ENCODE assay signal across 14 cellular contexts in genomic region chr3:172467170-172467824, GRCh38. TPM values are rescaled to one million over a fixed set of nuclear protein-coding genes. Genes with fewer than 3 reads are reported as not detected.
A peak's percentile ranks its signal among the peaks of the same experiment; 100 is the strongest.
DNase-seq lines count a peak whose midpoint lies in the region; ATAC-seq, FAIRE-seq and TF ChIP-seq lines count a peak whose summit lies in the region.
"Had no signal": no experiment of that assay in that cellular context is flagged by ENCODE, and none has a peak within 500 bp of the region (broad histone marks: within the 10 kb centered on the region; RNA-seq: fewer than 3 reads in every experiment).

No MANE protein-coding gene starts in this region.

- H3K27me3 ChIP-seq in IMR-90 (ENCODE audit: control insufficient read depth, insufficient read depth, low read length) = no peaks in the 10 kb centered on the region; the same call in 1 of the 2 replicates
- no peaks in the 10 kb centered on the region for H3K27me3 ChIP-seq in bronchial epithelial cell (ENCODE audit: control insufficient read depth, insufficient read depth, low read length)
- peaks cover 0 to 9% (median 0%) of the 10 kb centered on the region in 3 experiments for H3K27me3 ChIP-seq in neuronal stem cell (ENCODE audit: control insufficient read depth in 3 of 3, insufficient read depth in 3 of 3, low read depth in 1 of 3, low read length in 3 of 3)
- H3K27me3 ChIP-seq: esophagus muscularis mucosa, neural progenitor cell had no signal

- no peak overlapping the region for H4K8ac ChIP-seq in IMR-90 (ENCODE audit: low read depth in 2 of 2, low read length in 2 of 2)
- H4K8ac ChIP-seq in neuronal stem cell (ENCODE audit: low read depth, low read length) = no peak overlapping the region

- no peak overlapping the region for H2BK20ac ChIP-seq in IMR-90 (ENCODE audit: low read depth, low read length)

- H3K14ac ChIP-seq in IMR-90 (replicated peaks; ENCODE audit: low read depth, low read length) = no peak overlapping the region
- H3K14ac ChIP-seq in neuronal stem cell (ENCODE audit: low read length) = no peak overlapping the region

- H3K36me3 ChIP-seq in IMR-90 (ENCODE audit: control insufficient read depth, insufficient read depth, low read length) = no peaks in the 10 kb centered on the region
- no peaks in the 10 kb centered on the region for H3K36me3 ChIP-seq in bronchial epithelial cell (ENCODE audit: control insufficient read depth, insufficient read depth, low read length)
- H3K36me3 ChIP-seq in mesodermal cell (ENCODE audit: control insufficient read depth, insufficient read depth, low read length) = no peaks in the 10 kb centered on the region
- no peaks in the 10 kb centered on the region for H3K36me3 ChIP-seq in neuronal stem cell (replicated peaks in 1 of 2; ENCODE audit: control insufficient read depth in 2 of 2, insufficient read depth in 2 of 2, low read length in 2 of 2)
- H3K36me3 ChIP-seq: esophagus muscularis mucosa, neural progenitor cell had no signal

- H3K79me1 ChIP-seq in IMR-90 (ENCODE audit: low read depth in 1 of 2, low read length in 2 of 2) = no peaks in the 10 kb centered on the region
- H3K79me1 ChIP-seq in neuronal stem cell (ENCODE audit: low read depth, low read length) = no peaks in the 10 kb centered on the region

- no peaks in the 10 kb centered on the region for H3K9me1 ChIP-seq in IMR-90 (ENCODE audit: insufficient read depth, low read length)

- H2BK5ac ChIP-seq in IMR-90 (ENCODE audit: low read depth, low read length, poor library complexity, severe bottlenecking) (no peak overlapping the region), neuronal stem cell (ENCODE audit: low read length) (no peak overlapping the region)

- H3K4me2 ChIP-seq in IMR-90 (ENCODE audit: low read depth, low read length) (no peak overlapping the region), neuronal stem cell (ENCODE audit: insufficient read depth, low read length, poor library complexity, severe bottlenecking) (no peak overlapping the region)
- H3K4me2 ChIP-seq: neural progenitor cell had no signal

- no peaks in the 10 kb centered on the region for H3K9me3 ChIP-seq in IMR-90 (ENCODE audit: control insufficient read depth, insufficient read depth, low read length)
- no peaks in the 10 kb centered on the region for H3K9me3 ChIP-seq in mesodermal cell (ENCODE audit: control insufficient read depth, low read length)
- H3K9me3 ChIP-seq in neuronal stem cell (replicated peaks in 1 of 2; ENCODE audit: control insufficient read depth in 2 of 2, insufficient read depth in 1 of 2, low read depth in 1 of 2, low read length in 2 of 2) = no peaks in the 10 kb centered on the region
- H3K9me3 ChIP-seq: esophagus muscularis mucosa had no signal

- H2AK5ac ChIP-seq in IMR-90 (ENCODE audit: low read depth, low read length) (no peak overlapping the region), neuronal stem cell (ENCODE audit: low read depth, low read length) (no peak overlapping the region)

- H3K27ac ChIP-seq in IMR-90 (ENCODE audit: insufficient read depth, low read length) (no peak overlapping the region), mesodermal cell (ENCODE audit: low read depth, low read length, severe bottlenecking) (peak overlapping the region; percentile 39), neuronal stem cell (replicated peaks; ENCODE audit: low read length) (no peak overlapping the region)
- H3K27ac ChIP-seq: esophagus muscularis mucosa, neural progenitor cell had no signal

- POLR2A ChIA-PET in IMR-90 (lab: Charles Lee; ENCODE audit: unreplicated experiment) = no interaction called here
- POLR2A ChIA-PET in activated CD8-positive, alpha-beta T cell treated with anti-CD3 and anti-CD28 coated beads for 36 hours (lab: Charles Lee) = no interaction called here

- intact Hi-C loops in Calu3 (cut with micrococcal nuclease; ENCODE audit: unreplicated experiment) = no loop called here
- intact Hi-C loops in IMR-90 (cut with micrococcal nuclease) = no loop called here
- intact Hi-C loops in activated CD8-positive, alpha-beta T cell treated with anti-CD3 and anti-CD28 coated beads for 36 hours (cut with micrococcal nuclease) = no loop called here
- intact Hi-C loops in lower leg skin (cut with DNase I; ENCODE audit: low total_unique reads) = no loop called here

- peak; percentile 54 for ATAC-seq in IMR-90 (ENCODE audit: low read depth)
- ATAC-seq in activated CD8-positive, alpha-beta T cell treated with anti-CD3 and anti-CD28 coated beads for 36 hours = no peak
- ATAC-seq: CD8-positive, alpha-beta T cell had no signal

- H3K23ac ChIP-seq in IMR-90 (ENCODE audit: low read depth, low read length) (no peak overlapping the region), neuronal stem cell (ENCODE audit: low read depth, low read length, poor library complexity) (no peak overlapping the region)

- H3K9ac ChIP-seq in IMR-90 (ENCODE audit: low read depth, low read length) (no peak overlapping the region), neuronal stem cell (ENCODE audit: low read depth, low read length, poor library complexity) (no peak overlapping the region)
- H3K9ac ChIP-seq: neural progenitor cell had no signal

- TF ChIP-seq CTCF in Calu3 (IDR thresholded peaks at IDR 0.05; ENCODE audit: unreplicated experiment) = no peak
- TF ChIP-seq CTCF in IMR-90 (conservative IDR thresholded peaks at IDR 0.05; ENCODE audit: low read depth, low read length) = no peak
- no peak for TF ChIP-seq CTCF in bronchial epithelial cell (IDR thresholded peaks at IDR 0.05; ENCODE audit: insufficient read depth, low read length, severe bottlenecking)
- no peak for TF ChIP-seq CTCF in activated CD8-positive, alpha-beta T cell treated with anti-CD3 and anti-CD28 coated beads for 36 hours (IDR thresholded peaks at IDR 0.05)
- no peak for TF ChIP-seq CTCF in lower leg skin (IDR thresholded peaks at IDR 0.05)

- no peak overlapping the region for H2BK120ac ChIP-seq in IMR-90 (ENCODE audit: low read depth, low read length)
- no peak overlapping the region for H2BK120ac ChIP-seq in neuronal stem cell (ENCODE audit: low read depth, low read length)

- in situ Hi-C loops in IMR-90 (cut with MboI; ENCODE audit: low sequenced_read_pairs) = no loop called here

- H4K91ac ChIP-seq in IMR-90 (ENCODE audit: insufficient read depth, low read depth, low read length) (no peak overlapping the region), neuronal stem cell (ENCODE audit: low read depth, low read length, poor library complexity) (no peak overlapping the region)

- no peak overlapping the region for H3K56ac ChIP-seq in IMR-90 (ENCODE audit: extremely low read depth, insufficient read depth, low read length)

- H2AFZ ChIP-seq in IMR-90 (replicated peaks; ENCODE audit: low read length, poor library complexity) (no peak overlapping the region), neuronal stem cell (ENCODE audit: low read length) (no peak overlapping the region)
- H2AFZ ChIP-seq: neural progenitor cell had no signal

- DNase-seq in Calu3 (peak; percentile 47), IMR-90 (peak; percentile 66), bronchial epithelial cell (ENCODE audit: low read depth) (peak; percentile 87), NCI-H2029 treated with DMSO at 0.1 percent for 48 hours (lab: John Stamatoyannopoulos, UW) (no peak), neuronal stem cell (ENCODE audit: low spot score) (no peak), lower leg skin (ENCODE audit: low spot score in 2 of 2) (no peak)
- no peak for DNase-seq in activated CD8-positive, alpha-beta T cell treated with anti-CD3 and anti-CD28 coated beads for 36 hours
- DNase-seq: activated CD4-positive, CD25-positive, alpha-beta regulatory T cell treated with anti-CD3 and anti-CD28 coated beads, Interleukin-2, amount 50 U/mL, for 72 hours; CD8-positive, alpha-beta T cell; NCI-H524 treated with DMSO at 0.1 percent for 48 hours; stimulated activated CD8-positive, alpha-beta memory T cell treated with anti-CD3 and anti-CD28 coated beads, Interleukin-4, amount 100 ng/mL, for 48 hours had no signal

- H3K4me3 ChIP-seq in IMR-90 (ENCODE audit: insufficient read depth, low read depth, low read length) = no peak overlapping the region
- no peak overlapping the region for H3K4me3 ChIP-seq in bronchial epithelial cell (ENCODE audit: low read depth, low read length)
- H3K4me3 ChIP-seq in mesodermal cell (ENCODE audit: extremely low read depth, insufficient read depth, low read length, poor library complexity, severe bottlenecking) = no peak overlapping the region
- H3K4me3 ChIP-seq in neuronal stem cell (ENCODE audit: low read length in 2 of 2) = no peak overlapping the region
- H3K4me3 ChIP-seq in lower leg skin (ENCODE audit: low read depth, poor library complexity, severe bottlenecking) = no peak overlapping the region
- H3K4me3 ChIP-seq: esophagus muscularis mucosa, neural progenitor cell had no signal

- no peaks in the 10 kb centered on the region for H3K27me3 Mint-ChIP-seq in Calu3 (ENCODE audit: unreplicated experiment)
- H3K27me3 Mint-ChIP-seq in activated CD8-positive, alpha-beta T cell treated with anti-CD3 and anti-CD28 coated beads for 36 hours = peaks cover 5% of the 10 kb centered on the region

- no peak for FAIRE-seq in bronchial epithelial cell (lab: Jason Lieb, UNC)

- H3K4me3 Mint-ChIP-seq in Calu3 (ENCODE audit: low read depth, unreplicated experiment) = peak overlapping the region; percentile 19
- H3K4me3 Mint-ChIP-seq in activated CD8-positive, alpha-beta T cell treated with anti-CD3 and anti-CD28 coated beads for 36 hours = no peak overlapping the region
- H3K4me3 Mint-ChIP-seq: CD8-positive, alpha-beta T cell; neural progenitor cell had no signal

- H3K4me1 ChIP-seq in IMR-90 (ENCODE audit: control insufficient read depth, insufficient read depth, low read length) (peaks cover 4% of the 10 kb centered on the region), mesodermal cell (ENCODE audit: control insufficient read depth, insufficient read depth, low read length, poor library complexity, severe bottlenecking) (peaks cover 19% of the 10 kb centered on the region), neuronal stem cell (ENCODE audit: control insufficient read depth in 2 of 2, insufficient read depth in 1 of 2, low read depth in 1 of 2, low read length in 2 of 2) (no peaks in the 10 kb centered on the region)
- H3K4me1 ChIP-seq: esophagus muscularis mucosa, neural progenitor cell had no signal

- peaks cover 44% of the 10 kb centered on the region for H3K4me1 Mint-ChIP-seq in Calu3 (ENCODE audit: low read depth, unreplicated experiment)
- no peaks in the 10 kb centered on the region for H3K4me1 Mint-ChIP-seq in activated CD8-positive, alpha-beta T cell treated with anti-CD3 and anti-CD28 coated beads for 36 hours (ENCODE audit: low read depth)
- H3K4me1 Mint-ChIP-seq: neural progenitor cell had no signal

- H4K5ac ChIP-seq in IMR-90 (ENCODE audit: low read depth, low read length) = no peak overlapping the region

- BruUV-seq in Calu3 (replicated peaks; lab: Mats Ljungman, UMichigan) = no TSS peak
- no TSS peak for BruUV-seq in IMR-90 (replicated peaks; lab: Mats Ljungman, UMichigan)

- peaks cover 5% of the 10 kb centered on the region for H3K36me3 Mint-ChIP-seq in Calu3 (ENCODE audit: insufficient read depth, unreplicated experiment)
- no peaks in the 10 kb centered on the region for H3K36me3 Mint-ChIP-seq in activated CD8-positive, alpha-beta T cell treated with anti-CD3 and anti-CD28 coated beads for 36 hours (ENCODE audit: low read depth)
- H3K36me3 Mint-ChIP-seq: CD8-positive, alpha-beta T cell; neural progenitor cell had no signal

- H3K27ac Mint-ChIP-seq in Calu3 (ENCODE audit: unreplicated experiment) = peak overlapping the region; percentile 74
- H3K27ac Mint-ChIP-seq in activated CD8-positive, alpha-beta T cell treated with anti-CD3 and anti-CD28 coated beads for 36 hours = no peak overlapping the region
- H3K27ac Mint-ChIP-seq: CD8-positive, alpha-beta T cell; neural progenitor cell had no signal

- H3K4ac ChIP-seq in IMR-90 (ENCODE audit: low read depth, low read length) (no peak overlapping the region), neuronal stem cell (ENCODE audit: low read length) (no peak overlapping the region)

- no peaks in the 10 kb centered on the region for H4K20me1 ChIP-seq in IMR-90 (ENCODE audit: insufficient read depth, low read length)

- no peak for TF ChIP-seq POLR2A in IMR-90 (IDR thresholded peaks at IDR 0.05; ENCODE audit: low read depth, low read length)
- no peak for TF ChIP-seq POLR2A in lower leg skin (IDR thresholded peaks at IDR 0.05)

- no peak overlapping the region for H2BK12ac ChIP-seq in neuronal stem cell (ENCODE audit: low read length)

- H3K18ac ChIP-seq in IMR-90 (ENCODE audit: low read depth, low read length) (no peak overlapping the region), neuronal stem cell (ENCODE audit: low read length) (no peak overlapping the region)

- H2BK15ac ChIP-seq in IMR-90 (ENCODE audit: low read depth, low read length) (no peak overlapping the region), neuronal stem cell (ENCODE audit: low read length) (no peak overlapping the region)

- TF ChIP-seq RAD21 in IMR-90 (IDR thresholded peaks at IDR 0.05; ENCODE audit: low read length) = no peak

- peaks cover 6% of the 10 kb centered on the region for H3K9me3 Mint-ChIP-seq in Calu3 (ENCODE audit: low read depth, unreplicated experiment)
- H3K9me3 Mint-ChIP-seq in activated CD8-positive, alpha-beta T cell treated with anti-CD3 and anti-CD28 coated beads for 36 hours = peaks cover 2% of the 10 kb centered on the region

- dilution Hi-C loops in IMR-90 (cut with HindIII; ENCODE audit: low sequenced_read_pairs, unreplicated experiment) = no loop called here

- no CpG with 5 or more reads among the region's 2 CpGs for WGBS in IMR-90 (ENCODE audit: extremely low coverage in 2 of 2, insufficient read length in 1 of 2), 2 experiments
- 100% methylated on average over 1 of the region's 2 CpGs; no CpG with 5 or more reads in 1 of the 2 experiments for WGBS in mesodermal cell (ENCODE audit: insufficient coverage in 2 of 2), 2 experiments
- WGBS in neuronal stem cell (ENCODE audit: extremely low coverage in 2 of 2, insufficient read length in 2 of 2, insufficient replicate concordance in 1 of 2), 2 donors = no CpG with 5 or more reads among the region's 2 CpGs
- WGBS in lower leg skin, 2 donors = 89 to 97% methylated on average over 2 of the region's 2 CpGs

- CTCF ChIA-PET in Calu3 (lab: Charles Lee) = interaction anchor here (0.6 to 1.8 kb wide), 6 partner anchors 10 to 282 kb away, joined by 3 to 8 read pairs (median 6); no protein-coding TSS in a partner anchor
- CTCF ChIA-PET in IMR-90 (lab: Yijun Ruan, JAX) = no interaction called here
- CTCF ChIA-PET in activated CD8-positive, alpha-beta T cell treated with anti-CD3 and anti-CD28 coated beads for 36 hours (lab: Charles Lee) = interaction anchor here (0.5 to 1.4 kb wide), 2 partner anchors 11 to 119 kb away, joined by 3 to 8 read pairs; no protein-coding TSS in a partner anchor

- no peak overlapping the region for H2AK9ac ChIP-seq in IMR-90 (replicated peaks; ENCODE audit: low read depth, low read length, poor library complexity)

RNA-seq across cellular contexts. Expression of gene GHSR, which starts 19.0 kb away (rescaled TPM):
- total RNA-seq in Calu3 (2022) (not detected in 2 replicates), IMR-90 (2012; rRNA removed) (not detected in 2 replicates), bronchial epithelial cell (not detected in 2 replicates), lower leg skin (not detected)
- not detected in 2 replicates for polyA plus RNA-seq in IMR-90 (2012; rRNA removed)
- polyA plus RNA-seq in IMR-90 (2012; cell fraction: cytosol; rRNA removed) = not detected in 2 replicates
- not detected in 2 replicates for polyA plus RNA-seq in IMR-90 (2012; cell fraction: nucleus; rRNA removed; ENCODE audit: low replicate concordance)
- not detected for polyA plus RNA-seq in mesodermal cell (2013, experiment 1 of 2)
- polyA plus RNA-seq in mesodermal cell (2013, experiment 2 of 2) = not detected
- not detected for total RNA-seq in activated CD8-positive, alpha-beta T cell treated with anti-CD3 and anti-CD28 coated beads for 36 hours
- not detected for polyA plus RNA-seq in neuronal stem cell (2013, experiment 1 of 2)
- polyA plus RNA-seq in neuronal stem cell (2013, experiment 2 of 2) = not detected
- total RNA-seq: CD8-positive, alpha-beta T cell; esophagus muscularis mucosa had no signal

RNA-seq across cellular contexts. Expression of gene TNFSF10, which starts 55.9 kb away (rescaled TPM):
- total RNA-seq in Calu3 (2022) (41.4 and 58.7 TPM in 2 replicates), IMR-90 (2012; rRNA removed) (1.1 and 1.3 TPM in 2 replicates), bronchial epithelial cell (15.5 and 24.6 TPM in 2 replicates), lower leg skin (10 to 100 TPM; 57.5 to 75.2 (median 68.4) TPM)
- polyA plus RNA-seq in IMR-90 (2012; rRNA removed) = 0.63 and 0.79 TPM in 2 replicates
- 0.62 and 0.92 TPM in 2 replicates for polyA plus RNA-seq in IMR-90 (2012; cell fraction: cytosol; rRNA removed)
- polyA plus RNA-seq in IMR-90 (2012; cell fraction: nucleus; rRNA removed; ENCODE audit: low replicate concordance) = 0.30 and 0.40 TPM in 2 replicates
- polyA plus RNA-seq in mesodermal cell (2013, experiment 1 of 2) = 17.0 TPM
- polyA plus RNA-seq in mesodermal cell (2013, experiment 2 of 2) = 15.7 TPM
- 10 to 100 TPM; 21.5 to 23.6 TPM for total RNA-seq in activated CD8-positive, alpha-beta T cell treated with anti-CD3 and anti-CD28 coated beads for 36 hours
- polyA plus RNA-seq in neuronal stem cell (2013, experiment 1 of 2) = not detected
- not detected for polyA plus RNA-seq in neuronal stem cell (2013, experiment 2 of 2)

Comparison
In these comparisons a context has a peak if more than half of its experiments do, and no peak if none do; other contexts are left out.
1. DNase-seq: peak in Calu3 (single experiment), IMR-90 (single experiment) and bronchial epithelial cell (single experiment); none in NCI-H2029 treated with DMSO at 0.1 percent for 48 hours (single experiment), activated CD8-positive, alpha-beta T cell treated with anti-CD3 and anti-CD28 coated beads for 36 hours (single experiment), neuronal stem cell (single experiment) and lower leg skin (0 of 2).